1 cellular context compared by ENCODE assay signal in the genomic region with DNA sequence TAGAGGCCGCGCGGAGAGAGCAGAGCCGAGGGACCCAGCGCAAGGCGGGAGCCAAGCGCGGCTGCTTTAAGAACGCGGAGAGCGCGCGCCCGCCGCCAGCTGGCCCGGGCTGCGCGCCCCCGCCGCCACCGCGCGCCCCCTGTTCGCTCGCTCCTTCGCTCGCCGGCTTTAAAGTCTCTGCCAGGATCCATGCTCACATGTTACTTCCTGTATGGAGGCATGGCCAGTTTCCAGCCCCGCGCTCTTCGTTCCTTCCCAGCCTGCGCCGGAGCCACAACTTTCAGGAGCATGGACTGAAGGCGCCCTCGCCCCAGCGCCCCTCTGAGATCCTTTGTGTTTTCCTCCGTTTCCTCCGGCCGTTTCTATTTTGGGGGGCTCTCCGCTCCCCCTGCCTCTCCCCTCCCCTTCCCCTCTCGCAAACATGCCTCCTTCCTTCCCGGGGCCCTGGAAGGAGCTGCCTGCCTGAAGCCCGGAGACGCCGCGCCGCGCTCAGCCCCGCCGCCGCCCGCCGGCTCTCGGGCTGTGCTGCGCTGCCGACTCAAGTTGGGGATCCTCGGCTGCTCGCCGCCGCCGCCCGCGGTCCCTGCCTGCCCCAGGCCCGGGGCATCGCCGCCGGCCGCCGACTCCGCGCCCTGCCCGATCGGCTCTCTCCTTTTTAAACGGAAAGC.
A peak's percentile ranks its signal among the peaks of the same experiment; 100 is the strongest.
TF ChIP-seq lines count a peak whose summit lies in the region.

Gene PTPRG (plus strand): TSS at position 198 of the 668 bp plus-strand sequence. CDS start 717 bp downstream, outside the sequence.

TF ChIP-seq in HEK293, 187 proteins besides CTCF, POLR2A, EP300 and RAD21 (continued from another document and continues in another):
- TF ChIP-seq, protein P1, sequence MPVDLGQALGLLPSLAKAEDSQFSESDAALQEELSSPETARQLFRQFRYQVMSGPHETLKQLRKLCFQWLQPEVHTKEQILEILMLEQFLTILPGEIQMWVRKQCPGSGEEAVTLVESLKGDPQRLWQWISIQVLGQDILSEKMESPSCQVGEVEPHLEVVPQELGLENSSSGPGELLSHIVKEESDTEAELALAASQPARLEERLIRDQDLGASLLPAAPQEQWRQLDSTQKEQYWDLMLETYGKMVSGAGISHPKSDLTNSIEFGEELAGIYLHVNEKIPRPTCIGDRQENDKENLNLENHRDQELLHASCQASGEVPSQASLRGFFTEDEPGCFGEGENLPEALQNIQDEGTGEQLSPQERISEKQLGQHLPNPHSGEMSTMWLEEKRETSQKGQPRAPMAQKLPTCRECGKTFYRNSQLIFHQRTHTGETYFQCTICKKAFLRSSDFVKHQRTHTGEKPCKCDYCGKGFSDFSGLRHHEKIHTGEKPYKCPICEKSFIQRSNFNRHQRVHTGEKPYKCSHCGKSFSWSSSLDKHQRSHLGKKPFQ (tag by site-specific recombination; IDR thresholded peaks at IDR 0.05): no peak
- TF ChIP-seq ZNF645 (tag by site-specific recombination; IDR thresholded peaks at IDR 0.05): no peak
- no peak for TF ChIP-seq INSM2 (tag by site-specific recombination; IDR thresholded peaks at IDR 0.05)
- TF ChIP-seq ZNF174 (tag by site-specific recombination; IDR thresholded peaks at IDR 0.05): no peak
- TF ChIP-seq HOXD13 (CRISPR knock-in tag; IDR thresholded peaks at IDR 0.05; ENCODE audit: borderline replicate concordance): no peak
- TF ChIP-seq SP2 (tag by site-specific recombination; IDR thresholded peaks at IDR 0.05): no peak
- no peak for TF ChIP-seq ZNF16 (tag by site-specific recombination; IDR thresholded peaks at IDR 0.05; ENCODE audit: low read depth)
- TF ChIP-seq HIC1 (tag by site-specific recombination; IDR thresholded peaks at IDR 0.05): 0 out of 2 replicates have a peak, but pooled peaks have one; percentile 25
- TF ChIP-seq ZXDB (tag by site-specific recombination; IDR thresholded peaks at IDR 0.05): peak; percentile 69
- peak; percentile 56; the same call in 1 of the 2 replicates for TF ChIP-seq KLF17 (tag by site-specific recombination; IDR thresholded peaks at IDR 0.05)
- TF ChIP-seq ZNF514 (tag by site-specific recombination; IDR thresholded peaks at IDR 0.05): no peak
- no peak for TF ChIP-seq ZFP69B (tag by site-specific recombination; IDR thresholded peaks at IDR 0.05)
- TF ChIP-seq ZNF830 (tag by site-specific recombination; IDR thresholded peaks at IDR 0.05; ENCODE audit: low read depth): no peak
- TF ChIP-seq ZNF239 (tag by site-specific recombination; IDR thresholded peaks at IDR 0.05): no peak
- TF ChIP-seq, protein P2, sequence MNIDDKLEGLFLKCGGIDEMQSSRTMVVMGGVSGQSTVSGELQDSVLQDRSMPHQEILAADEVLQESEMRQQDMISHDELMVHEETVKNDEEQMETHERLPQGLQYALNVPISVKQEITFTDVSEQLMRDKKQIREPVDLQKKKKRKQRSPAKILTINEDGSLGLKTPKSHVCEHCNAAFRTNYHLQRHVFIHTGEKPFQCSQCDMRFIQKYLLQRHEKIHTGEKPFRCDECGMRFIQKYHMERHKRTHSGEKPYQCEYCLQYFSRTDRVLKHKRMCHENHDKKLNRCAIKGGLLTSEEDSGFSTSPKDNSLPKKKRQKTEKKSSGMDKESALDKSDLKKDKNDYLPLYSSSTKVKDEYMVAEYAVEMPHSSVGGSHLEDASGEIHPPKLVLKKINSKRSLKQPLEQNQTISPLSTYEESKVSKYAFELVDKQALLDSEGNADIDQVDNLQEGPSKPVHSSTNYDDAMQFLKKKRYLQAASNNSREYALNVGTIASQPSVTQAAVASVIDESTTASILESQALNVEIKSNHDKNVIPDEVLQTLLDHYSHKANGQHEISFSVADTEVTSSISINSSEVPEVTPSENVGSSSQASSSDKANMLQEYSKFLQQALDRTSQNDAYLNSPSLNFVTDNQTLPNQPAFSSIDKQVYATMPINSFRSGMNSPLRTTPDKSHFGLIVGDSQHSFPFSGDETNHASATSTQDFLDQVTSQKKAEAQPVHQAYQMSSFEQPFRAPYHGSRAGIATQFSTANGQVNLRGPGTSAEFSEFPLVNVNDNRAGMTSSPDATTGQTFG (tag by site-specific recombination; IDR thresholded peaks at IDR 0.05; ENCODE audit: borderline replicate concordance): no peak
- no peak for TF ChIP-seq ZNF707 (tag by site-specific recombination; IDR thresholded peaks at IDR 0.05)
- TF ChIP-seq KLF1 (tag by site-specific recombination; IDR thresholded peaks at IDR 0.05): no peak
- TF ChIP-seq ZNF155 (tag by site-specific recombination; IDR thresholded peaks at IDR 0.05): no peak
- TF ChIP-seq ZNF658 (tag by site-specific recombination; IDR thresholded peaks at IDR 0.05): no peak
- no peak for TF ChIP-seq ZFHX2 (tag by site-specific recombination; conservative IDR thresholded peaks at IDR 0.05)
- TF ChIP-seq ZNF513 (tag by site-specific recombination; IDR thresholded peaks at IDR 0.05): no peak
- no peak for TF ChIP-seq ZNF157 (tag by site-specific recombination; IDR thresholded peaks at IDR 0.05)
- TF ChIP-seq ZBTB8A (tag by site-specific recombination; IDR thresholded peaks at IDR 0.05): peak; percentile 93
- TF ChIP-seq MEIS1 (CRISPR knock-in tag; IDR thresholded peaks at IDR 0.05; ENCODE audit: borderline replicate concordance): no peak
- TF ChIP-seq GLIS2 (tag by site-specific recombination; IDR thresholded peaks at IDR 0.05): no peak
- TF ChIP-seq, protein P3, sequence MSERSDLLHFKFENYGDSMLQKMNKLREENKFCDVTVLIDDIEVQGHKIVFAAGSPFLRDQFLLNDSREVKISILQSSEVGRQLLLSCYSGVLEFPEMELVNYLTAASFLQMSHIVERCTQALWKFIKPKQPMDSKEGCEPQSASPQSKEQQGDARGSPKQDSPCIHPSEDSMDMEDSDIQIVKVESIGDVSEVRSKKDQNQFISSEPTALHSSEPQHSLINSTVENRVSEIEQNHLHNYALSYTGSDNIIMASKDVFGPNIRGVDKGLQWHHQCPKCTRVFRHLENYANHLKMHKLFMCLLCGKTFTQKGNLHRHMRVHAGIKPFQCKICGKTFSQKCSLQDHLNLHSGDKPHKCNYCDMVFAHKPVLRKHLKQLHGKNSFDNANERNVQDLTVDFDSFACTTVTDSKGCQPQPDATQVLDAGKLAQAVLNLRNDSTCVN (tag by site-specific recombination; optimal IDR thresholded peaks at IDR 0.05): peak; percentile 79
- no peak for TF ChIP-seq ZNF341 (tag by site-specific recombination; IDR thresholded peaks at IDR 0.05; ENCODE audit: low read depth)
- TF ChIP-seq ZNF561 (tag by site-specific recombination; IDR thresholded peaks at IDR 0.05; ENCODE audit: borderline replicate concordance): 0 out of 2 replicates have a peak, but pooled peaks have one; percentile 12
- TF ChIP-seq ZNF132 (tag by site-specific recombination; IDR thresholded peaks at IDR 0.05; ENCODE audit: borderline replicate concordance): no peak
- peak; percentile 64 for TF ChIP-seq PRDM4 (tag by site-specific recombination; IDR thresholded peaks at IDR 0.05)
- TF ChIP-seq WT1 (tag by site-specific recombination; IDR thresholded peaks at IDR 0.05): peak; percentile 23; the same call in 1 of the 2 replicates
- TF ChIP-seq ZNF433 (tag by site-specific recombination; IDR thresholded peaks at IDR 0.05; ENCODE audit: low read depth): no peak
